22 cellular contexts compared by ENCODE assay signal in genomic region chr17:34436607-34437006, GRCh38.
"Had no signal": no experiment of that assay in that cellular context is flagged by ENCODE, and none has a peak within 500 bp of the region (broad histone marks: within the 10 kb centered on the region; RNA-seq: fewer than 3 reads in every experiment).

No MANE protein-coding gene starts in this region.

- H3K4me1 ChIP-seq: parathyroid adenoma, testis had no signal

- H3K9ac ChIP-seq: parathyroid adenoma had no signal

- H3K27ac Mint-ChIP-seq: activated B cell treated with CpG ODN at 0.5 μM for 24 hours; activated CD4-positive, alpha-beta T cell treated with anti-CD3 and anti-CD28 coated beads, Interleukin-2, amount 10 ng/mL, durations not matched to agents 24 days and 14 days; activated naive CD4-positive, alpha-beta T cell treated with anti-CD3 and anti-CD28 coated beads for 36 hours; effector memory CD8-positive, alpha-beta T cell; nephron; T-helper 2 cell treated with Interferon-gamma antibody and Interleukin-4, amounts not matched to agents 5 μg/mL and 100 μg/mL, for 36 hours; type B pancreatic cell had no signal

- DNase-seq: activated B cell treated with CpG ODN at 0.5 μM for 24 hours; activated CD4-positive, alpha-beta T cell treated with anti-CD3 and anti-CD28 coated beads, Interleukin-2, amount 10 ng/mL, durations not matched to agents 24 days and 14 days; activated CD8-positive, alpha-beta memory T cell treated with anti-CD3 and anti-CD28 coated beads, Interleukin-2, amount 50 U/mL, for 4 hours; activated naive CD4-positive, alpha-beta T cell treated with anti-CD3 and anti-CD28 coated beads for 36 hours; activated T-cell treated with anti-CD3 and anti-CD28 coated beads, Interleukin-2, amount 50 U/mL, for 4 hours; body of pancreas; dermis blood vessel endothelial cell; effector memory CD8-positive, alpha-beta T cell; foreskin fibroblast; left colon; midbrain; stimulated activated CD4-positive, alpha-beta T cell treated with anti-CD3 and anti-CD28 coated beads, Interleukin-4, amount 100 ng/mL, for 1 hour; testis had no signal

- H3K27me3 ChIP-seq: body of pancreas, testis had no signal

- H3K36me3 Mint-ChIP-seq: type B pancreatic cell had no signal

- H3K27ac ChIP-seq: body of pancreas, hepatocyte, parathyroid adenoma, testis had no signal

- H3K4me1 Mint-ChIP-seq: activated B cell treated with CpG ODN at 0.5 μM for 24 hours; activated CD4-positive, alpha-beta T cell treated with anti-CD3 and anti-CD28 coated beads, Interleukin-2, amount 10 ng/mL, durations not matched to agents 24 days and 14 days; nephron had no signal

- FAIRE-seq: islet of Langerhans, TTC549 had no signal

- H3K9me3 Mint-ChIP-seq: activated B cell treated with CpG ODN at 0.5 μM for 24 hours; activated CD4-positive, alpha-beta T cell treated with anti-CD3 and anti-CD28 coated beads, Interleukin-2, amount 10 ng/mL, durations not matched to agents 24 days and 14 days; activated naive CD4-positive, alpha-beta T cell treated with anti-CD3 and anti-CD28 coated beads for 36 hours; activated T-cell treated with anti-CD3 and anti-CD28 coated beads, Interleukin-2, amount 50 U/mL, for 4 hours; effector memory CD8-positive, alpha-beta T cell; nephron; T-helper 2 cell treated with Interferon-gamma antibody and Interleukin-4, amounts not matched to agents 5 μg/mL and 100 μg/mL, for 36 hours; type B pancreatic cell had no signal

- H3K4me3 ChIP-seq: body of pancreas, hepatocyte, smooth muscle cell, testis had no signal

- H3K4me3 Mint-ChIP-seq: activated B cell treated with CpG ODN at 0.5 μM for 24 hours; activated CD4-positive, alpha-beta T cell treated with anti-CD3 and anti-CD28 coated beads, Interleukin-2, amount 10 ng/mL, durations not matched to agents 24 days and 14 days; activated naive CD4-positive, alpha-beta T cell treated with anti-CD3 and anti-CD28 coated beads for 36 hours; activated T-cell treated with anti-CD3 and anti-CD28 coated beads, Interleukin-2, amount 50 U/mL, for 4 hours; effector memory CD8-positive, alpha-beta T cell; nephron; T-helper 2 cell treated with Interferon-gamma antibody and Interleukin-4, amounts not matched to agents 5 μg/mL and 100 μg/mL, for 36 hours; type B pancreatic cell had no signal

- ATAC-seq: activated T-cell treated with anti-CD3 and anti-CD28 coated beads, Interleukin-2, amount 50 U/mL, for 4 hours; body of pancreas; effector memory CD8-positive, alpha-beta T cell; left colon; sciatic nerve had no signal

- H2AFZ ChIP-seq: hepatocyte, parathyroid adenoma had no signal

- H3K9me3 ChIP-seq: body of pancreas, testis had no signal

- H3K4me2 ChIP-seq: hepatocyte, smooth muscle cell had no signal

- H3K79me2 ChIP-seq: hepatocyte, parathyroid adenoma had no signal
